ENCODE assay signal across 26 cellular contexts in genomic region chr17:32451879-32452278, GRCh38.
"Had no signal": no experiment of that assay in that cellular context is flagged by ENCODE, and none has a peak within 500 bp of the region (broad histone marks: within the 10 kb centered on the region; RNA-seq: fewer than 3 reads in every experiment).

No MANE protein-coding gene starts in this region.

- H3K9ac ChIP-seq: parathyroid adenoma had no signal

- H3K4me3 Mint-ChIP-seq: mesothelial cell of epicardium; naive B cell; natural killer cell treated with Interleukin-12 subunit alpha and Interleukin-12 subunit beta and Interleukin-15 and Interleukin-18, amount 100 ng/mL, for 72 hours; neural crest cell; stimulated activated memory B cell treated with anti-CD40 and anti-IgM and Interleukin-4, amounts not matched to agents 10 μg/mL and 1 μg/mL and 100 μg/mL, for 72 hours; stimulated activated naive CD8-positive, alpha-beta T cell treated with anti-CD3 and anti-CD28 coated beads, Interleukin-15, Interleukin-2, amounts not matched to agents 100 ng/mL and 50 ng/mL, for 24 hours had no signal

- H3K27ac Mint-ChIP-seq: mesothelial cell of epicardium; natural killer cell treated with Interleukin-12 subunit alpha and Interleukin-12 subunit beta and Interleukin-15 and Interleukin-18, amount 100 ng/mL, for 72 hours; stimulated activated memory B cell treated with anti-CD40 and anti-IgM and Interleukin-4, amounts not matched to agents 10 μg/mL and 1 μg/mL and 100 μg/mL, for 72 hours; stimulated activated naive CD8-positive, alpha-beta T cell treated with anti-CD3 and anti-CD28 coated beads, Interleukin-15, Interleukin-2, amounts not matched to agents 100 ng/mL and 50 ng/mL, for 24 hours had no signal

- H3K4me3 ChIP-seq: gastrocnemius medialis, left lung, mucosa of descending colon, prostate gland, right atrium auricular region, sigmoid colon, suprapubic skin, transverse colon, upper lobe of right lung, uterus had no signal

- H3K27ac ChIP-seq: epithelial cell of prostate, left lung, neutrophil, parathyroid adenoma, prostate gland, right atrium auricular region, sigmoid colon, suprapubic skin, transverse colon, upper lobe of right lung, uterus had no signal

- H3K27me3 ChIP-seq: gastrocnemius medialis, left lung, neutrophil, right atrium auricular region, sigmoid colon, suprapubic skin, transverse colon, upper lobe of right lung, uterus had no signal

- H3K27me3 Mint-ChIP-seq: naive B cell; natural killer cell treated with Interleukin-12 subunit alpha and Interleukin-12 subunit beta and Interleukin-15 and Interleukin-18, amount 100 ng/mL, for 72 hours; stimulated activated memory B cell treated with anti-CD40 and anti-IgM and Interleukin-4, amounts not matched to agents 10 μg/mL and 1 μg/mL and 100 μg/mL, for 72 hours; stimulated activated naive CD8-positive, alpha-beta T cell treated with anti-CD3 and anti-CD28 coated beads, Interleukin-15, Interleukin-2, amounts not matched to agents 100 ng/mL and 50 ng/mL, for 24 hours had no signal

- ATAC-seq: esophagus mucosa; gastrocnemius medialis; left lung; mucosa of descending colon; natural killer cell treated with Interleukin-12 subunit alpha and Interleukin-12 subunit beta and Interleukin-15 and Interleukin-18, amount 100 ng/mL, for 72 hours; stimulated activated memory B cell treated with anti-CD40 and anti-IgM and Interleukin-4, amounts not matched to agents 10 μg/mL and 1 μg/mL and 100 μg/mL, for 72 hours; upper lobe of right lung had no signal

- H2AFZ ChIP-seq: parathyroid adenoma had no signal

- FAIRE-seq: kidney had no signal

- H3K4me1 ChIP-seq: parathyroid adenoma, prostate gland, right atrium auricular region, upper lobe of right lung, uterus had no signal

- H3K9me3 ChIP-seq: gastrocnemius medialis, left lung, mucosa of descending colon, neutrophil, prostate gland, right atrium auricular region, sigmoid colon, suprapubic skin, transverse colon, upper lobe of right lung, uterus had no signal

- H3K36me3 ChIP-seq: uterus had no signal

- H3K9me3 Mint-ChIP-seq: mesothelial cell of epicardium; naive B cell; natural killer cell treated with Interleukin-12 subunit alpha and Interleukin-12 subunit beta and Interleukin-15 and Interleukin-18, amount 100 ng/mL, for 72 hours; neural crest cell; stimulated activated memory B cell treated with anti-CD40 and anti-IgM and Interleukin-4, amounts not matched to agents 10 μg/mL and 1 μg/mL and 100 μg/mL, for 72 hours; stimulated activated naive CD8-positive, alpha-beta T cell treated with anti-CD3 and anti-CD28 coated beads, Interleukin-15, Interleukin-2, amounts not matched to agents 100 ng/mL and 50 ng/mL, for 24 hours had no signal

- DNase-seq: cortex of kidney; gastrocnemius medialis; head of caudate nucleus; kidney; left lung; mesenchymal stem cell; mucosa of descending colon; naive B cell; sigmoid colon; stimulated activated CD4-positive, alpha-beta T cell treated with anti-CD3 and anti-CD28 coated beads, Interleukin-2, amount 100 ng/mL, for 24 hours; stimulated activated CD4-positive, alpha-beta T cell treated with anti-CD3 and anti-CD28 coated beads, Interleukin-4, amount 100 ng/mL, for 24 hours; transverse colon; upper lobe of right lung; uterus had no signal
